13 cellular contexts compared by ENCODE assay signal in genomic region chr5:52789867-52790266, GRCh38. TPM values are rescaled to one million over a fixed set of nuclear protein-coding genes. Genes with fewer than 3 reads are reported as not detected.
DNase-seq lines count a peak whose midpoint lies in the region; ATAC-seq and TF ChIP-seq lines count a peak whose summit lies in the region.
"Had no signal": no experiment of that assay in that cellular context is flagged by ENCODE, and none has a peak within 500 bp of the region (broad histone marks: within the 10 kb centered on the region; RNA-seq: fewer than 3 reads in every experiment).

No MANE protein-coding gene starts in this region.

- H3K36me3 ChIP-seq in SJCRH30 (no peaks in the 10 kb centered on the region), kidney epithelial cell (ENCODE audit: control insufficient read depth, insufficient read depth, low read length) (no peaks in the 10 kb centered on the region), suprapubic skin (no peaks in the 10 kb centered on the region)

- no peak for ATAC-seq in HG02970 (IDR thresholded peaks at IDR 0.05; ENCODE audit: low FRiP score, unreplicated experiment)
- ATAC-seq: body of pancreas had no signal

- no peaks in the 10 kb centered on the region for H3K9me3 ChIP-seq in SJCRH30 (replicated peaks)
- H3K9me3 ChIP-seq in suprapubic skin = no peaks in the 10 kb centered on the region
- H3K9me3 ChIP-seq: body of pancreas had no signal

- H3K4me3 ChIP-seq in SJCRH30 (peak overlapping the region; percentile 59; the same call in 1 of the 2 replicates), kidney epithelial cell (ENCODE audit: low read depth, low read length) (peak overlapping the region; percentile 60), suprapubic skin (peak overlapping the region; percentile 60)
- H3K4me3 ChIP-seq: body of pancreas had no signal

- H3K4me1 ChIP-seq in SJCRH30 (no peaks in the 10 kb centered on the region), suprapubic skin (peaks cover 12% of the 10 kb centered on the region)

- H3K27me3 ChIP-seq in SJCRH30 (no peaks in the 10 kb centered on the region), kidney epithelial cell (ENCODE audit: control insufficient read depth, insufficient read depth, low read length) (no peaks in the 10 kb centered on the region), suprapubic skin (no peaks in the 10 kb centered on the region)
- H3K27me3 ChIP-seq: body of pancreas had no signal

- DNase-seq in SIG-M5 treated with dmso at 0.1 percent for 504 hours (lab: John Stamatoyannopoulos, UW; ENCODE audit: unreplicated experiment) = peak; percentile 82
- no peak for DNase-seq in SIG-M5 (lab: John Stamatoyannopoulos, UW)
- no peak for DNase-seq in SJCRH30
- DNase-seq in kidney epithelial cell (ENCODE audit: low read depth) = no peak
- DNase-seq in suprapubic skin (ENCODE audit: low spot score in 2 of 2) = no peak
- no peak for DNase-seq in stimulated activated CD4-positive, alpha-beta T cell treated with anti-CD3 and anti-CD28 coated beads, Interleukin-12 subunit alpha, Interleukin-12 subunit beta, amount 100 ng/mL, for 4 hours
- no peak for DNase-seq in islet precursor cell
- DNase-seq: ACHN, body of pancreas, NCI-H1694 treated with DMSO at 0.1 percent for 48 hours, nucleus accumbens, T-helper 9 cell had no signal

- WGBS in suprapubic skin = 83% methylated on average over 2 of the region's 2 CpGs

- TF ChIP-seq CTCF in kidney epithelial cell (IDR thresholded peaks at IDR 0.05; ENCODE audit: insufficient read depth, low read length, poor library complexity, severe bottlenecking) (no peak), suprapubic skin (IDR thresholded peaks at IDR 0.05) (no peak)

- no peak for TF ChIP-seq EP300 in suprapubic skin (IDR thresholded peaks at IDR 0.05)

- H3K27ac ChIP-seq in SJCRH30 (no peak overlapping the region), suprapubic skin (no peak overlapping the region)
- H3K27ac ChIP-seq: body of pancreas had no signal

- TF ChIP-seq POLR2A in suprapubic skin (IDR thresholded peaks at IDR 0.05) = no peak

RNA-seq across cellular contexts. Expression of gene ITGA1, which starts 2.2 kb away (rescaled TPM):
- 8.8 and 9.9 TPM in 2 replicates for total RNA-seq in SJCRH30 (2014; rRNA removed; shearing (Covaris generic))
- 10.0 and 20.0 TPM in 2 replicates for total RNA-seq in kidney epithelial cell
- 1 to 10 TPM; 2.4 to 9.8 (median 5.9) TPM for total RNA-seq in suprapubic skin

RNA-seq across cellular contexts. Expression of gene PELO, which starts 2.2 kb away (rescaled TPM):
- 16.8 and 17.0 TPM in 2 replicates for total RNA-seq in SJCRH30 (2014; rRNA removed; shearing (Covaris generic))
- total RNA-seq in kidney epithelial cell (19.0 and 23.9 TPM in 2 replicates), suprapubic skin (10 to 100 TPM in 3 of 4 donors, 1 to 10 TPM in 1; 9.8 to 17.5 (median 11.2) TPM)
